ENCODE assay signal across 2 cellular contexts in the genomic region with DNA sequence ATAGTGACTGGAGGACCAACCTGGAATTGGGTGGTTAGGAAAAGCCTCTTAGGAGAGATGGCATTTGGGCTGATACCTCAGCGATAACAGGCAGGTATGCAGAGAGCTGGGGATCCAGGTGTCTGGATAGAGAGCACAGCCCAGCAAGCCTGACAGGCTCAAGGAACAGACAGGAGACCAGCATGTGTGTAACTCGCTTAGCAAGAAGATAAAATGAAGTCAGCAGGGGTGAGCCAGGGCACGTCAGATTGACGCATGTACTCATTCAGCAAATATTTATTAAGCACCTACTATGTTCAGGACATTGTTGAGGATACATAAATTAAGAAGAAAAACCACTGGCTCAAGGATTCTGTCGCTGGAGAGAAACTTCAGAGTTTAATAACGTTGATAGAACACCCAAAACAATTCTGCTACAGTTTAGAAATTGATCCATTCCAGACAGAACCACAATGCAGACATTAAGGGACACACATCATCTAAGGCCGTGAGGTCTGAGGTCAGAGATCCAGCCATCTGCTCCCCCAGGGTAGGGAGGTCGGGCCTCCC.
TF ChIP-seq lines count a peak whose summit lies in the region.

No MANE protein-coding gene starts in this region.

TF ChIP-seq in HCT116, 20 proteins besides CTCF, POLR2A, EP300 and RAD21:
- TF ChIP-seq, protein P1, sequence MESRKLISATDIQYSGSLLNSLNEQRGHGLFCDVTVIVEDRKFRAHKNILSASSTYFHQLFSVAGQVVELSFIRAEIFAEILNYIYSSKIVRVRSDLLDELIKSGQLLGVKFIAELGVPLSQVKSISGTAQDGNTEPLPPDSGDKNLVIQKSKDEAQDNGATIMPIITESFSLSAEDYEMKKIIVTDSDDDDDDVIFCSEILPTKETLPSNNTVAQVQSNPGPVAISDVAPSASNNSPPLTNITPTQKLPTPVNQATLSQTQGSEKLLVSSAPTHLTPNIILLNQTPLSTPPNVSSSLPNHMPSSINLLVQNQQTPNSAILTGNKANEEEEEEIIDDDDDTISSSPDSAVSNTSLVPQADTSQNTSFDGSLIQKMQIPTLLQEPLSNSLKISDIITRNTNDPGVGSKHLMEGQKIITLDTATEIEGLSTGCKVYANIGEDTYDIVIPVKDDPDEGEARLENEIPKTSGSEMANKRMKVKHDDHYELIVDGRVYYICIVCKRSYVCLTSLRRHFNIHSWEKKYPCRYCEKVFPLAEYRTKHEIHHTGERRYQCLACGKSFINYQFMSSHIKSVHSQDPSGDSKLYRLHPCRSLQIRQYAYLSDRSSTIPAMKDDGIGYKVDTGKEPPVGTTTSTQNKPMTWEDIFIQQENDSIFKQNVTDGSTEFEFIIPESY (IDR thresholded peaks at IDR 0.05; ENCODE audit: extremely low read depth, insufficient replicate concordance, low read length): no peak

TF ChIP-seq in K562, 482 proteins besides CTCF, POLR2A, EP300 and RAD21 (continued from another document):
- 0 out of 2 replicates have a peak, but pooled peaks have one; percentile 12 for TF ChIP-seq PKNOX1 (IDR thresholded peaks at IDR 0.05)
- 0 out of 2 replicates have a peak, but pooled peaks have one; percentile 18 for TF ChIP-seq ETV1 (tag; conservative IDR thresholded peaks at IDR 0.05; ENCODE audit: low read depth)
- TF ChIP-seq ELK3 (CRISPR knock-in tag; IDR thresholded peaks at IDR 0.05): no peak
- TF ChIP-seq ATF3 (IDR thresholded peaks at IDR 0.05): peak; percentile 45
- TF ChIP-seq ATF3 (CRISPR knock-in tag; conservative IDR thresholded peaks at IDR 0.05): no peak
- no peak for TF ChIP-seq NELFE (IDR thresholded peaks at IDR 0.05; ENCODE audit: insufficient read depth, insufficient read length)
- TF ChIP-seq NEUROD1 (IDR thresholded peaks at IDR 0.05; ENCODE audit: borderline replicate concordance, low read depth, low read length, partially characterized antibody): no peak
- 0 out of 2 replicates have a peak, but pooled peaks have one; percentile 1 for TF ChIP-seq JUND (IDR thresholded peaks at IDR 0.05; ENCODE audit: borderline replicate concordance, low read depth, low read length)
- peak; percentile 22; the same call in 1 of the 3 replicates for TF ChIP-seq JUND (tag; IDR thresholded peaks at IDR 0.05; ENCODE audit: borderline replicate concordance, low read depth, low read length)
- no peak for TF ChIP-seq ZNF3 (CRISPR knock-in tag; IDR thresholded peaks at IDR 0.05)
- no peak for TF ChIP-seq FOXM1 (IDR thresholded peaks at IDR 0.05; ENCODE audit: low read depth)
- 0 out of 2 replicates have a peak, but pooled peaks have one; percentile 46 for TF ChIP-seq FOXM1 (CRISPR knock-in tag; IDR thresholded peaks at IDR 0.05; ENCODE audit: low read depth)
- TF ChIP-seq ZNF518B (CRISPR knock-in tag; IDR thresholded peaks at IDR 0.05): no peak
- peak; percentile 64; the same call in 1 of the 2 replicates for TF ChIP-seq MIER1 (IDR thresholded peaks at IDR 0.05; ENCODE audit: low read depth)
- TF ChIP-seq PHF21A (IDR thresholded peaks at IDR 0.05; ENCODE audit: borderline replicate concordance, low read depth): no peak
- TF ChIP-seq JUN (IDR thresholded peaks at IDR 0.05; ENCODE audit: borderline replicate concordance, low read depth, low read length): 0 out of 2 replicates have a peak, but pooled peaks have one; percentile 3
- TF ChIP-seq JUN (CRISPR knock-in tag; IDR thresholded peaks at IDR 0.05; ENCODE audit: borderline replicate concordance): peak; percentile 50; the same call in 1 of the 2 replicates
- TF ChIP-seq, protein P2, sequence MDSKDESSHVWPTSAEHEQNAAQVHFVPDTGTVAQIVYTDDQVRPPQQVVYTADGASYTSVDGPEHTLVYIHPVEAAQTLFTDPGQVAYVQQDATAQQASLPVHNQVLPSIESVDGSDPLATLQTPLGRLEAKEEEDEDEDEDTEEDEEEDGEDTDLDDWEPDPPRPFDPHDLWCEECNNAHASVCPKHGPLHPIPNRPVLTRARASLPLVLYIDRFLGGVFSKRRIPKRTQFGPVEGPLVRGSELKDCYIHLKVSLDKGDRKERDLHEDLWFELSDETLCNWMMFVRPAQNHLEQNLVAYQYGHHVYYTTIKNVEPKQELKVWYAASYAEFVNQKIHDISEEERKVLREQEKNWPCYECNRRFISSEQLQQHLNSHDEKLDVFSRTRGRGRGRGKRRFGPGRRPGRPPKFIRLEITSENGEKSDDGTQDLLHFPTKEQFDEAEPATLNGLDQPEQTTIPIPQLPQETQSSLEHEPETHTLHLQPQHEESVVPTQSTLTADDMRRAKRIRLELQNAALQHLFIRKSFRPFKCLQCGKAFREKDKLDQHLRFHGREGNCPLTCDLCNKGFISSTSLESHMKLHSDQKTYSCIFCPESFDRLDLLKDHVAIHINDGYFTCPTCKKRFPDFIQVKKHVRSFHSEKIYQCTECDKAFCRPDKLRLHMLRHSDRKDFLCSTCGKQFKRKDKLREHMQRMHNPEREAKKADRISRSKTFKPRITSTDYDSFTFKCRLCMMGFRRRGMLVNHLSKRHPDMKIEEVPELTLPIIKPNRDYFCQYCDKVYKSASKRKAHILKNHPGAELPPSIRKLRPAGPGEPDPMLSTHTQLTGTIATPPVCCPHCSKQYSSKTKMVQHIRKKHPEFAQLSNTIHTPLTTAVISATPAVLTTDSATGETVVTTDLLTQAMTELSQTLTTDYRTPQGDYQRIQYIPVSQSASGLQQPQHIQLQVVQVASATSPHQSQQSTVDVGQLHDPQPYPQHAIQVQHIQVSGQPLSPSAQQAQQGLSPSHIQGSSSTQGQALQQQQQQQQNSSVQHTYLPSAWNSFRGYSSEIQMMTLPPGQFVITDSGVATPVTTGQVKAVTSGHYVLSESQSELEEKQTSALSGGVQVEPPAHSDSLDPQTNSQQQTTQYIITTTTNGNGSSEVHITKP (IDR thresholded peaks at IDR 0.05; ENCODE audit: partially characterized antibody): peak; percentile 88
- no peak for TF ChIP-seq NFE2 (IDR thresholded peaks at IDR 0.05; ENCODE audit: low read depth)
- TF ChIP-seq NFRKB (IDR thresholded peaks at IDR 0.05; ENCODE audit: low read depth): no peak
- TF ChIP-seq, protein P3, sequence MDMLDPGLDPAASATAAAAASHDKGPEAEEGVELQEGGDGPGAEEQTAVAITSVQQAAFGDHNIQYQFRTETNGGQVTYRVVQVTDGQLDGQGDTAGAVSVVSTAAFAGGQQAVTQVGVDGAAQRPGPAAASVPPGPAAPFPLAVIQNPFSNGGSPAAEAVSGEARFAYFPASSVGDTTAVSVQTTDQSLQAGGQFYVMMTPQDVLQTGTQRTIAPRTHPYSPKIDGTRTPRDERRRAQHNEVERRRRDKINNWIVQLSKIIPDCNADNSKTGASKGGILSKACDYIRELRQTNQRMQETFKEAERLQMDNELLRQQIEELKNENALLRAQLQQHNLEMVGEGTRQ (CRISPR knock-in tag; IDR thresholded peaks at IDR 0.05): no peak
- peak; percentile 42; the same call in 1 of the 2 replicates for TF ChIP-seq CBFB (CRISPR knock-in tag; IDR thresholded peaks at IDR 0.05)
- TF ChIP-seq ZNF699 (CRISPR knock-in tag; IDR thresholded peaks at IDR 0.05; ENCODE audit: insufficient replicate concordance): no peak
TF ChIP-seq in K562: peak in this region for 11.
